ENCODE assay signal across 1 cellular context in the genomic region with DNA sequence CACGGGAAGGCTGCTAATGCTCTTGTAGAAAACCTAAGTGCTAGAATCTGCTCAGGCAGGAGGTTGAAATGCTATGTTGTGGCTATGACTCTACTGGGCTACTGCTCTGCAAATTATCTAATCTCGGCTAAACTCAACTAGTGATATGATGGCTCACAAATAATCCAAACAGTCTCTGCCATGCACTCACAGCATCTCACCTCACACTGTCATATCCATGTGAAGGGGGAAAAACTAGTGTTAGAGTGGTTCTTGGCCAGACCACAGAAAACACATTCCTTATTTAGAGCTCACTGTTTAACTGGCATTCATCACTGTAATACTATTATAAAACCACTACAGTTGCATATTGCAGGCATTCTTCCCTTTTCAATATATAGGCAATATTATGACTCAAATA.
TF ChIP-seq lines count a peak whose summit lies in the region.

No MANE protein-coding gene starts in this region.

TF ChIP-seq in IMR-90, 13 proteins besides CTCF, POLR2A, EP300 and RAD21:
- TF ChIP-seq BHLHE40 (IDR thresholded peaks at IDR 0.05; ENCODE audit: low read depth, low read length) (peak; percentile 36; the same call in 1 of the 2 replicates), RFX5 (IDR thresholded peaks at IDR 0.05; ENCODE audit: low read depth, low read length) (no peak), FOS (IDR thresholded peaks at IDR 0.05; ENCODE audit: low read depth, low read length) (0 out of 2 replicates have a peak, but pooled peaks have one; percentile 4), SMC3 (IDR thresholded peaks at IDR 0.05; ENCODE audit: low read depth, low read length) (no peak), MXI1 (IDR thresholded peaks at IDR 0.05; ENCODE audit: borderline replicate concordance, low read depth, low read length) (0 out of 2 replicates have a peak, but pooled peaks have one; percentile 19)
- TF ChIP-seq, protein P1, sequence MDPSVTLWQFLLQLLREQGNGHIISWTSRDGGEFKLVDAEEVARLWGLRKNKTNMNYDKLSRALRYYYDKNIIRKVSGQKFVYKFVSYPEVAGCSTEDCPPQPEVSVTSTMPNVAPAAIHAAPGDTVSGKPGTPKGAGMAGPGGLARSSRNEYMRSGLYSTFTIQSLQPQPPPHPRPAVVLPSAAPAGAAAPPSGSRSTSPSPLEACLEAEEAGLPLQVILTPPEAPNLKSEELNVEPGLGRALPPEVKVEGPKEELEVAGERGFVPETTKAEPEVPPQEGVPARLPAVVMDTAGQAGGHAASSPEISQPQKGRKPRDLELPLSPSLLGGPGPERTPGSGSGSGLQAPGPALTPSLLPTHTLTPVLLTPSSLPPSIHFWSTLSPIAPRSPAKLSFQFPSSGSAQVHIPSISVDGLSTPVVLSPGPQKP (IDR thresholded peaks at IDR 0.05; ENCODE audit: borderline replicate concordance, low read depth, low read length), result no peak
